Comparison of ENCODE assay signal across 29 cellular contexts in the genomic region with DNA sequence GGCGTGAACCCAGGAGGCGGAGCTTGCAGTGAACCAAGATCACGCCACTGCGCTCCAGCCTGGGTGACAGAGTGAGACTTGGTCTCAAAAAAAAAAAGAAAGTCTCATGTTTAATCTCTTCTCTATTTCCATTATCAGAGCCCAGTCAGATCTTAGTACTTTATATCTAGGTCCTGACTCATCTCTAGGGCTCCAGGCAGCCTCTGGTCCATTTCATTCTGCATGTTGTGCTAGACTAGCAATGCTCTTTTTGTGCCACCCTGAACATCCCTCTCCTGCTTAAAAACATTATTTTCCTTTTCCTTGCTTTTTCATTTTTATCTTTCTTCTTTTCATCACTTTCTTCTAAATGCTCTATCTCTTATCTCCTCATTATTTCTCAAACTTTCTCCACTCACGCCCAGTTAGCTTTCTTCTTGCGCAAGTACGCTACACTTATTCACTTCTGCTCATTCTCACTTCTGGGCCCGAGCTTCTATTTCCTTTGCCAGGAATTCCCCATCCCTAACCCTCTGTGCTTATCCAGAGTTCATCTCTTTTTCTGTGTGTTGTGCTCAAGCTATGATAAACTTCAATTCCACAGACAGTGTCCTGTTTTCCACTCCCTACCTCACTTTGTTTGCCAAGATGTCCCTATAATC.
A peak's percentile ranks its signal among the peaks of the same experiment; 100 is the strongest.
DNase-seq lines count a peak whose midpoint lies in the region; ATAC-seq, FAIRE-seq and TF ChIP-seq lines count a peak whose summit lies in the region.
"Had no signal": no experiment of that assay in that cellular context is flagged by ENCODE, and none has a peak within 500 bp of the region (broad histone marks: within the 10 kb centered on the region; RNA-seq: fewer than 3 reads in every experiment).

No MANE protein-coding gene starts in this region.

- FAIRE-seq in H1 (lab: Jason Lieb, UNC), result no peak
- FAIRE-seq: kidney, RCC 7860, TTC549, urothelium cell line had no signal

- H3K79me1 ChIP-seq in H1 (ENCODE audit: low read depth, low read length), result no peaks in the 10 kb centered on the region

- no peaks in the 10 kb centered on the region for H3K4me1 ChIP-seq in H1 (replicated peaks in 1 of 4; ENCODE audit: control insufficient read depth in 3 of 4, insufficient read depth in 4 of 4, low read length in 3 of 4)
- H3K4me1 ChIP-seq in neural progenitor cell, result no peaks in the 10 kb centered on the region
- H3K4me1 ChIP-seq: BE2C, colonic mucosa, lower lobe of right lung, SJSA1 had no signal

- no peak overlapping the region for H2AK5ac ChIP-seq in H1 (ENCODE audit: low read depth, low read length)

- no peaks in the 10 kb centered on the region for H3K9me3 Mint-ChIP-seq in activated naive CD8-positive, alpha-beta T cell (ENCODE audit: low read depth)
- H3K9me3 Mint-ChIP-seq in activated naive CD8-positive, alpha-beta T cell treated with anti-CD3 and anti-CD28 coated beads for 36 hours, result no peaks in the 10 kb centered on the region
- no peaks in the 10 kb centered on the region for H3K9me3 Mint-ChIP-seq in neural progenitor cell
- H3K9me3 Mint-ChIP-seq: brain; GM23338; stimulated activated naive B cell treated with anti-CD40 and anti-IgM and Interleukin-4, amounts not matched to agents 10 μg/mL and 1 μg/mL and 100 μg/mL, for 72 hours had no signal

- no peaks in the 10 kb centered on the region for H3K27me3 Mint-ChIP-seq in activated naive CD8-positive, alpha-beta T cell
- H3K27me3 Mint-ChIP-seq in activated naive CD8-positive, alpha-beta T cell treated with anti-CD3 and anti-CD28 coated beads for 36 hours, result no peaks in the 10 kb centered on the region
- H3K27me3 Mint-ChIP-seq in T-helper 17 cell, result no peaks in the 10 kb centered on the region
- no peaks in the 10 kb centered on the region for H3K27me3 Mint-ChIP-seq in neural progenitor cell (ENCODE audit: insufficient read depth, low read depth)
- H3K27me3 Mint-ChIP-seq: activated CD8-positive, alpha-beta memory T cell treated with anti-CD3 and anti-CD28 coated beads, Interleukin-2, amount 10 ng/mL, durations not matched to agents 7 days and 5 days; brain; stimulated activated naive B cell treated with anti-CD40 and anti-IgM and Interleukin-4, amounts not matched to agents 10 μg/mL and 1 μg/mL and 100 μg/mL, for 72 hours had no signal

- TF ChIP-seq EP300 in H1 (IDR thresholded peaks at IDR 0.05; ENCODE audit: borderline replicate concordance in 1 of 2, low read depth in 2 of 2, low read length in 2 of 2), result no peak

- H2AFZ ChIP-seq in H1 (ENCODE audit: low read length), result no peak overlapping the region
- no peak overlapping the region for H2AFZ ChIP-seq in neural progenitor cell (replicated peaks)
- H2AFZ ChIP-seq: GM23338 had no signal

- peaks cover 18% of the 10 kb centered on the region for H3K4me1 Mint-ChIP-seq in activated naive CD8-positive, alpha-beta T cell (ENCODE audit: low read depth)
- H3K4me1 Mint-ChIP-seq in activated naive CD8-positive, alpha-beta T cell treated with anti-CD3 and anti-CD28 coated beads for 36 hours, result peaks cover 28% of the 10 kb centered on the region
- H3K4me1 Mint-ChIP-seq in T-helper 17 cell (peaks cover 20% of the 10 kb centered on the region), neural progenitor cell (no peaks in the 10 kb centered on the region)
- H3K4me1 Mint-ChIP-seq: brain, GM23338 had no signal

- no peak for TF ChIP-seq POLR2A in H1 (IDR thresholded peaks at IDR 0.05; ENCODE audit: control extremely low read depth in 1 of 2, low read depth in 2 of 2, low read length in 2 of 2)

- H3K9me3 ChIP-seq in T-helper 17 cell (ENCODE audit: control insufficient read depth, low read length, poor library complexity, severe bottlenecking) (no peaks in the 10 kb centered on the region), H1 (ENCODE audit: insufficient read depth in 2 of 2, low read depth in 1 of 2, low read length in 1 of 2) (no peaks in the 10 kb centered on the region), neural progenitor cell (ENCODE audit: low read depth) (no peaks in the 10 kb centered on the region)
- H3K9me3 ChIP-seq: BE2C, colonic mucosa, lower lobe of right lung, SJSA1 had no signal

- no peak overlapping the region for H3K4me3 ChIP-seq in H1 (ENCODE audit: extremely low read depth in 1 of 4, insufficient read depth in 2 of 4, low read depth in 3 of 4, low read length in 4 of 4)
- no peak overlapping the region for H3K4me3 ChIP-seq in neural progenitor cell
- H3K4me3 ChIP-seq: colonic mucosa, GM23338, lower lobe of right lung, SJSA1 had no signal

- H3K36me3 Mint-ChIP-seq in activated naive CD8-positive, alpha-beta T cell, result peaks cover 32% of the 10 kb centered on the region
- peaks cover 55% of the 10 kb centered on the region for H3K36me3 Mint-ChIP-seq in activated naive CD8-positive, alpha-beta T cell treated with anti-CD3 and anti-CD28 coated beads for 36 hours
- H3K36me3 Mint-ChIP-seq in T-helper 17 cell (ENCODE audit: low read depth) (peaks cover 11% of the 10 kb centered on the region), neural progenitor cell (peaks cover 44% of the 10 kb centered on the region)

- 91 to 100% methylated on average over 3 to 7 of the region's 8 CpGs for WGBS in H1 (ENCODE audit: extremely low coverage in 1 of 2, insufficient coverage in 1 of 2, insufficient read length in 1 of 2, insufficient replicate concordance in 2 of 2, low coverage in 1 of 2, low lambda C conversion rate in 2 of 2, missing lambda C conversion rate in 1 of 2), 2 experiments

- no peak overlapping the region for H2BK15ac ChIP-seq in H1 (ENCODE audit: low read length)

- POLR2A ChIA-PET in H1 (lab: Charles Lee; ENCODE audit: partially characterized antibody), result no interaction called here

- no peak overlapping the region for H2BK12ac ChIP-seq in H1 (ENCODE audit: low read depth, low read length)

- H4K5ac ChIP-seq in H1 (ENCODE audit: insufficient read length, low read depth, low read length), result no peak overlapping the region

- H4K20me1 ChIP-seq in H1 (replicated peaks in 1 of 2; ENCODE audit: control insufficient read depth in 1 of 2, insufficient read depth in 2 of 2, low read length in 2 of 2), result no peaks in the 10 kb centered on the region
- no peaks in the 10 kb centered on the region for H4K20me1 ChIP-seq in neural progenitor cell (ENCODE audit: low read depth)

- no peak overlapping the region for H2BK120ac ChIP-seq in H1 (replicated peaks; ENCODE audit: low read depth, low read length)

- H3K27ac Mint-ChIP-seq in activated naive CD8-positive, alpha-beta T cell, result peak overlapping the region; percentile 51
- H3K27ac Mint-ChIP-seq in activated naive CD8-positive, alpha-beta T cell treated with anti-CD3 and anti-CD28 coated beads for 36 hours, result no peak overlapping the region
- H3K27ac Mint-ChIP-seq in T-helper 17 cell, result peak overlapping the region; percentile 57
- H3K27ac Mint-ChIP-seq in neural progenitor cell, result no peak overlapping the region
- H3K27ac Mint-ChIP-seq: activated CD8-positive, alpha-beta memory T cell treated with anti-CD3 and anti-CD28 coated beads, Interleukin-2, amount 10 ng/mL, durations not matched to agents 7 days and 5 days; GM23338; stimulated activated naive B cell treated with anti-CD40 and anti-IgM and Interleukin-4, amounts not matched to agents 10 μg/mL and 1 μg/mL and 100 μg/mL, for 72 hours had no signal

- H3K23me2 ChIP-seq in H1 (ENCODE audit: low read depth, low read length), result no peaks in the 10 kb centered on the region

- H3K27ac ChIP-seq in H1 (ENCODE audit: low read depth, low read length) (no peak overlapping the region), neural progenitor cell (peak overlapping the region; percentile 4)
- H3K27ac ChIP-seq: colonic mucosa, lower lobe of right lung, SJSA1 had no signal

- no peak overlapping the region for H3K9ac ChIP-seq in H1 (replicated peaks in 1 of 4; ENCODE audit: extremely low read depth in 1 of 4, low read depth in 3 of 4, low read length in 3 of 4)
- H3K9ac ChIP-seq in neural progenitor cell, result no peak overlapping the region

- H3K14ac ChIP-seq in H1 (ENCODE audit: insufficient read length), result no peak overlapping the region

- H4K8ac ChIP-seq in H1 (ENCODE audit: extremely low read depth, insufficient read depth, low read length), result no peak overlapping the region

- no peak overlapping the region for H3K56ac ChIP-seq in H1 (replicated peaks; ENCODE audit: insufficient read length, low read depth, low read length)

- H3K4me2 ChIP-seq in H1 (ENCODE audit: insufficient read depth in 1 of 2, low read depth in 2 of 2, low read length in 2 of 2), result no peak overlapping the region
- H3K4me2 ChIP-seq in neural progenitor cell, result no peak overlapping the region
- H3K4me2 ChIP-seq: GM23338 had no signal

- DNase-seq in activated naive CD8-positive, alpha-beta T cell treated with anti-CD3 and anti-CD28 coated beads for 36 hours, result no peak
- DNase-seq in T-helper 17 cell (no peak), H1 (ENCODE audit: low read depth in 1 of 2, low spot score in 2 of 2) (no peak), neural progenitor cell (ENCODE audit: low spot score) (no peak), posterior cingulate gyrus (no peak)
- DNase-seq: activated CD8-positive, alpha-beta memory T cell treated with anti-CD3 and anti-CD28 coated beads, Interleukin-2, amount 10 ng/mL, durations not matched to agents 7 days and 5 days; BE2C; colonic mucosa; GDM1; Karpas-422; kidney; lower lobe of right lung; NCI-H1048; NCI-H187; NCI-H2171 treated with DMSO at 0.1 percent for 48 hours; NCI-H526; occipital lobe; stimulated activated CD4-positive, alpha-beta T cell treated with anti-CD3 and anti-CD28 coated beads, Interleukin-4, amount 100 ng/mL, for 24 hours; stimulated activated naive B cell treated with anti-CD40 and anti-IgM and Interleukin-4, amounts not matched to agents 10 μg/mL and 1 μg/mL and 100 μg/mL, for 72 hours; T-helper 1 cell had no signal

- CTCF ChIA-PET in H1 (lab: Charles Lee; ENCODE audit: partially characterized antibody), result no interaction called here

- no peak overlapping the region for H2BK5ac ChIP-seq in H1 (ENCODE audit: low read depth, low read length)

- H3K4ac ChIP-seq in H1 (replicated peaks; ENCODE audit: insufficient read length, low read depth, low read length), result no peak overlapping the region

- peaks cover 7 to 54% (median 28%) of the 10 kb centered on the region in 4 experiments; a peak in 7 of 8 replicates for H3K36me3 ChIP-seq in H1 (ENCODE audit: control insufficient read depth in 2 of 4, insufficient read depth in 4 of 4, low read length in 3 of 4)
- H3K36me3 ChIP-seq in neural progenitor cell, result peaks cover 24% of the 10 kb centered on the region

- H3K4me3 Mint-ChIP-seq in activated naive CD8-positive, alpha-beta T cell, result no peak overlapping the region
- H3K4me3 Mint-ChIP-seq in activated naive CD8-positive, alpha-beta T cell treated with anti-CD3 and anti-CD28 coated beads for 36 hours, result no peak overlapping the region
- no peak overlapping the region for H3K4me3 Mint-ChIP-seq in T-helper 17 cell
- H3K4me3 Mint-ChIP-seq in neural progenitor cell, result no peak overlapping the region
- H3K4me3 Mint-ChIP-seq: activated CD8-positive, alpha-beta memory T cell treated with anti-CD3 and anti-CD28 coated beads, Interleukin-2, amount 10 ng/mL, durations not matched to agents 7 days and 5 days; brain; GM23338; stimulated activated naive B cell treated with anti-CD40 and anti-IgM and Interleukin-4, amounts not matched to agents 10 μg/mL and 1 μg/mL and 100 μg/mL, for 72 hours had no signal

- H3K27me3 ChIP-seq in H1 (replicated peaks in 1 of 4; ENCODE audit: control insufficient read depth in 3 of 4, extremely low read depth in 1 of 4, insufficient read depth in 3 of 4, low read length in 3 of 4) (no peaks in the 10 kb centered on the region), neural progenitor cell (no peaks in the 10 kb centered on the region)
- H3K27me3 ChIP-seq: BE2C, colonic mucosa, SJSA1 had no signal

- H3K79me2 ChIP-seq in H1 (ENCODE audit: control insufficient read depth in 1 of 2, insufficient read depth in 2 of 2, low read length in 2 of 2) (no peaks in the 10 kb centered on the region), neural progenitor cell (ENCODE audit: low read depth) (no peaks in the 10 kb centered on the region)

- TF ChIP-seq CTCF in H1 (IDR thresholded peaks at IDR 0.05; ENCODE audit: control extremely low read depth in 1 of 3, insufficient read depth in 1 of 3, low read depth in 1 of 3, low read length in 3 of 3) (no peak), neural progenitor cell (IDR thresholded peaks at IDR 0.05) (no peak)

- no peak overlapping the region for H2BK20ac ChIP-seq in H1 (ENCODE audit: low read length)

- no peak for ATAC-seq in T-helper 17 cell
- no peak for ATAC-seq in HG02763 (IDR thresholded peaks at IDR 0.05; ENCODE audit: unreplicated experiment)
- ATAC-seq in HG03460 (IDR thresholded peaks at IDR 0.05; ENCODE audit: unreplicated experiment), result no peak
- ATAC-seq: activated CD8-positive, alpha-beta memory T cell treated with anti-CD3 and anti-CD28 coated beads, Interleukin-2, amount 10 ng/mL, durations not matched to agents 7 days and 5 days; GM23338; lower lobe of right lung; stimulated activated naive B cell treated with anti-CD40 and anti-IgM and Interleukin-4, amounts not matched to agents 10 μg/mL and 1 μg/mL and 100 μg/mL, for 72 hours had no signal

- no peak overlapping the region for H3K18ac ChIP-seq in H1 (ENCODE audit: extremely low read depth, low read length)

- intact Hi-C loops in posterior cingulate gyrus (cut with DNase I), result no loop called here

- peaks cover 11% of the 10 kb centered on the region for H3F3A ChIP-seq in neural progenitor cell (ENCODE audit: low read depth)

- no peak overlapping the region for H4K91ac ChIP-seq in H1 (replicated peaks; ENCODE audit: insufficient read length, low read length)

- H3K23ac ChIP-seq in H1 (ENCODE audit: insufficient read length), result no peak overlapping the region

- no peak for TF ChIP-seq RAD21 in H1 (IDR thresholded peaks at IDR 0.05 in 1 of 2, conservative IDR thresholded peaks at IDR 0.05 in 1 of 2; ENCODE audit: low read depth in 2 of 2, low read length in 2 of 2)

Comparison
In these comparisons a context has a peak if more than half of its experiments do, and no peak if none do; other contexts are left out.
1. H3K27ac Mint-ChIP-seq: peak in activated naive CD8-positive, alpha-beta T cell (single experiment) and T-helper 17 cell (single experiment); none in activated naive CD8-positive, alpha-beta T cell treated with anti-CD3 and anti-CD28 coated beads for 36 hours (single experiment) and neural progenitor cell (single experiment).